Comparison of ENCODE assay signal across 18 cellular contexts in the genomic region with DNA sequence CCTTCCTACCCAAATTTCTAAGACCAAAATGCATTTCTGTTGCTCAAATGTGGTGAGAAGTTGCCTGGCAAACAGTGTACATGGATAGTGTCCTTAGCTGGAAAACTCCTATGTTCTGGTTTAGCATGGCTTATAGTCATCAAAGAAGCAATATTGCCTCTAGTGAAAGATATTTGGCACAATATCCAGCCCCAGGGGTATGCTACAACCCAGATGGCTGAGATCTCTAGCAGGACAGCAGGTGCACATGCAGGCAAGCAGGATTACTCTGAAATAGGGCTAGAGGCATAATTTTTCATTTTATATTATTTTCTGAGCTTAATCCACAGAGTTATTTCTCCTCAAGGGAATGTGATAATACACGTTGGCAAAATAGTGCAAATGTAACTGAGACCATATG. TPM values are rescaled to one million over a fixed set of nuclear protein-coding genes. Genes with fewer than 3 reads are reported as not detected.
DNase-seq lines count a peak whose midpoint lies in the region; ATAC-seq and TF ChIP-seq lines count a peak whose summit lies in the region.
"Had no signal": no experiment of that assay in that cellular context is flagged by ENCODE, and none has a peak within 500 bp of the region (broad histone marks: within the 10 kb centered on the region; RNA-seq: fewer than 3 reads in every experiment).

No MANE protein-coding gene starts in this region.

- no peaks in the 10 kb centered on the region for H3K36me3 Mint-ChIP-seq in brain

- no peak overlapping the region for H3K4me3 ChIP-seq in osteoblast (ENCODE audit: insufficient read depth, low read length)
- H3K4me3 ChIP-seq: K562 had no signal

- peaks cover 3% of the 10 kb centered on the region for H3K27me3 Mint-ChIP-seq in brain
- H3K27me3 Mint-ChIP-seq: CD4-positive, alpha-beta T cell had no signal

- peaks cover 17% of the 10 kb centered on the region for H3K4me1 ChIP-seq in osteoblast (ENCODE audit: insufficient read depth, low read length)

- H2AFZ ChIP-seq in osteoblast (ENCODE audit: low read length) = no peak overlapping the region

- H3K9me3 Mint-ChIP-seq in brain = peaks cover 0 to 3% (median 0%) of the 10 kb centered on the region in 5 experiments
- H3K9me3 Mint-ChIP-seq: CD4-positive, alpha-beta T cell had no signal

- H3K4me1 Mint-ChIP-seq in brain = peaks cover 26% of the 10 kb centered on the region

- no peaks in the 10 kb centered on the region for H4K20me1 ChIP-seq in osteoblast (ENCODE audit: insufficient read depth, low read length)

- no peaks in the 10 kb centered on the region for H3K27me3 ChIP-seq in osteoblast (ENCODE audit: insufficient read depth, low read length)

- DNase-seq in D341Med (ENCODE audit: low spot score) (peak; percentile 61), NCI-H1694 (lab: John Stamatoyannopoulos, UW) (peak; percentile 64), NCI-H524 treated with DMSO at 0.1 percent for 48 hours (lab: John Stamatoyannopoulos, UW) (peak; percentile 51), osteoblast (ENCODE audit: insufficient read length, low spot score, missing footprints) (no peak)
- DNase-seq: CD4-positive, alpha-beta T cell; DMS79; H7; NCI-H1930; NCI-H526 treated with DMSO at 0.1 percent for 48 hours; PC-3; SIG-M5 had no signal

- ATAC-seq in GM18861 (IDR thresholded peaks at IDR 0.05; ENCODE audit: unreplicated experiment) = no peak
- ATAC-seq in GM18907 (IDR thresholded peaks at IDR 0.05; ENCODE audit: unreplicated experiment) = no peak
- ATAC-seq: K562, PC-3 had no signal

- no peaks in the 10 kb centered on the region for H3K79me2 ChIP-seq in osteoblast (ENCODE audit: insufficient read depth, low read length)

- no peak overlapping the region for H3K27ac ChIP-seq in osteoblast (ENCODE audit: low read depth, low read length)
- H3K27ac ChIP-seq: RWPE1 had no signal

- no peak for TF ChIP-seq CTCF in brain (conservative IDR thresholded peaks at IDR 0.05)
- no peak for TF ChIP-seq CTCF in osteoblast (IDR thresholded peaks at IDR 0.05; ENCODE audit: extremely low read depth, low read depth, low read length)

- no peaks in the 10 kb centered on the region for H3K9me3 ChIP-seq in osteoblast (ENCODE audit: low read depth, low read length)

- H3K4me2 ChIP-seq in osteoblast (ENCODE audit: insufficient read depth, low read length) = no peak overlapping the region

- no peaks in the 10 kb centered on the region for H3K36me3 ChIP-seq in osteoblast (ENCODE audit: insufficient read depth, low read length)

- H3K4me3 Mint-ChIP-seq in brain = peak overlapping the region in 1 of 5 experiments; percentile 39
- H3K4me3 Mint-ChIP-seq: CD4-positive, alpha-beta T cell had no signal

- peak overlapping the region; percentile 37 to 87 (median 74) for H3K27ac Mint-ChIP-seq in brain
- H3K27ac Mint-ChIP-seq: CD4-positive, alpha-beta T cell had no signal

RNA-seq across cellular contexts. Expression of a gene that starts 34.0 kb away (rescaled TPM):
- not detected for polyA plus RNA-seq in brain (ENCODE audit: insufficient read depth, low read depth, low replicate concordance)
- not detected in 2 replicates for total RNA-seq in osteoblast
- total RNA-seq: CD4-positive, alpha-beta T cell; H7; K562; PC-3; T-helper 1 cell treated with Interleukin-12 subunit alpha and Interleukin-12 subunit beta and Interleukin-4 antibody, amounts not matched to agents 30 ng/mL and 1 ng/mL, for 36 hours had no signal
- polyA plus RNA-seq: BJ, K562 had no signal
